10 cellular contexts compared by ENCODE assay signal in genomic region chr16:70682239-70683145, GRCh38. TPM values are rescaled to one million over a fixed set of nuclear protein-coding genes. Genes with fewer than 3 reads are reported as not detected.
DNase-seq lines count a peak whose midpoint lies in the region; ATAC-seq and TF ChIP-seq lines count a peak whose summit lies in the region.
"Had no signal": no experiment of that assay in that cellular context is flagged by ENCODE, and none has a peak within 500 bp of the region (broad histone marks: within the 10 kb centered on the region; RNA-seq: fewer than 3 reads in every experiment).

No MANE protein-coding gene starts in this region.

- no peak for TF ChIP-seq POLR2A in Peyer's patch (IDR thresholded peaks at IDR 0.05)
- no peak for TF ChIP-seq POLR2A in transverse colon (IDR thresholded peaks at IDR 0.05)

- intact Hi-C loops in transverse colon (cut with DNase I; ENCODE audit: low total_unique reads) = loop anchor here (5.0 kb wide), 1 partner anchor 75 kb away; no protein-coding TSS in a partner anchor

- H3K9me3 ChIP-seq in Peyer's patch (no peaks in the 10 kb centered on the region), endodermal cell (ENCODE audit: control insufficient read depth, low read length) (no peaks in the 10 kb centered on the region), transverse colon (no peaks in the 10 kb centered on the region)

- in situ Hi-C loops in transverse colon (cut with MboI; ENCODE audit: low pct_ligation_motif_present in 1 of 4, low pct_unique_long_range_greater_than_20kb in 1 of 4, low sequenced_read_pairs in 3 of 4) = loop anchor here in 1 of 4 donors (10.0 kb wide), 1 partner anchor 82 kb away; no protein-coding TSS in a partner anchor

- no peaks in the 10 kb centered on the region for H3K9me3 Mint-ChIP-seq in endodermal cell
- no peaks in the 10 kb centered on the region for H3K9me3 Mint-ChIP-seq in naive thymus-derived CD8-positive, alpha-beta T cell
- H3K9me3 Mint-ChIP-seq in activated CD4-positive, alpha-beta memory T cell treated with anti-CD3 and anti-CD28 coated beads, Interleukin-2, amount 10 ng/mL, durations not matched to agents 7 days and 5 days = no peaks in the 10 kb centered on the region
- H3K9me3 Mint-ChIP-seq: activated T-helper 2 cell treated with anti-CD3 and anti-CD28 coated beads, Interferon-gamma antibody, Interleukin-2, Interleukin-4, amounts not matched to agents 10 μg/mL and 5 μg/mL and 100 μg/mL, durations not matched to agents 14 hours and 24 hours and 36 hours had no signal

- H3K27ac ChIP-seq in Peyer's patch = peak overlapping the region in 3 of 4 donors; percentile 35 to 79 (median 53)
- no peak overlapping the region for H3K27ac ChIP-seq in endodermal cell (ENCODE audit: low read depth, low read length)
- peak overlapping the region; percentile 80 to 91 (median 89) for H3K27ac ChIP-seq in transverse colon

- DNase-seq in Peyer's patch (no peak), endodermal cell (peak; percentile 76), transverse colon (no peak), omental fat pad (ENCODE audit: low spot score) (no peak), NCI-H1105 (lab: John Stamatoyannopoulos, UW) (no peak)
- DNase-seq in naive thymus-derived CD8-positive, alpha-beta T cell = peak in 1 of 10 donors; percentile 2
- no peak for DNase-seq in activated CD4-positive, alpha-beta memory T cell treated with anti-CD3 and anti-CD28 coated beads, Interleukin-2, amount 10 ng/mL, durations not matched to agents 7 days and 5 days
- DNase-seq: kidney glomerular epithelial cell, MM.1S had no signal

- 86 to 88% methylated on average over 6 to 13 of the region's 14 CpGs for WGBS in endodermal cell (ENCODE audit: insufficient coverage in 1 of 2, insufficient read length in 1 of 2), 2 experiments
- 50 to 65% methylated on average over 1 to 14 of the region's 14 CpGs for WGBS in transverse colon (ENCODE audit: low coverage in 1 of 2), 2 donors

- TF ChIP-seq CTCF in Peyer's patch (IDR thresholded peaks at IDR 0.05) (no peak), endodermal cell (conservative IDR thresholded peaks at IDR 0.05) (peak; percentile 46), transverse colon (IDR thresholded peaks at IDR 0.05) (no peak), omental fat pad (IDR thresholded peaks at IDR 0.05) (no peak)

- POLR2A ChIA-PET in naive thymus-derived CD8-positive, alpha-beta T cell (lab: Charles Lee) = interaction anchor here (0.7 to 2.3 kb wide), 4 partner anchors 55 to 302 kb away, joined by 3 to 9 read pairs (median 4); no protein-coding TSS in a partner anchor
- POLR2A ChIA-PET in activated CD4-positive, alpha-beta memory T cell treated with anti-CD3 and anti-CD28 coated beads, Interleukin-2, amount 10 ng/mL, durations not matched to agents 7 days and 5 days (lab: Charles Lee) = interaction anchor here (0.7 to 1.1 kb wide), 2 partner anchors 55 to 87 kb away, joined by 3 read pairs; no protein-coding TSS in a partner anchor

- H3K36me3 Mint-ChIP-seq in endodermal cell (ENCODE audit: low read depth) = peaks cover 4% of the 10 kb centered on the region
- peaks cover 0 to 4% (median 0%) of the 10 kb centered on the region in 3 donors for H3K36me3 Mint-ChIP-seq in naive thymus-derived CD8-positive, alpha-beta T cell
- H3K36me3 Mint-ChIP-seq in activated CD4-positive, alpha-beta memory T cell treated with anti-CD3 and anti-CD28 coated beads, Interleukin-2, amount 10 ng/mL, durations not matched to agents 7 days and 5 days (ENCODE audit: low read depth) = no peaks in the 10 kb centered on the region

- H3K4me3 ChIP-seq in Peyer's patch (peak overlapping the region in 2 of 4 donors; percentile 3 to 58), endodermal cell (ENCODE audit: low read length) (no peak overlapping the region), transverse colon (no peak overlapping the region)

- H3K36me3 ChIP-seq in Peyer's patch = peaks cover 0 to 22% (median 0%) of the 10 kb centered on the region in 3 donors
- peaks cover 14% of the 10 kb centered on the region for H3K36me3 ChIP-seq in endodermal cell (ENCODE audit: control insufficient read depth, insufficient read depth, low read length)
- H3K36me3 ChIP-seq in transverse colon = no peaks in the 10 kb centered on the region

- no peak for ATAC-seq in naive thymus-derived CD8-positive, alpha-beta T cell
- ATAC-seq in omental fat pad (ENCODE audit: low FRiP score) = no peak

- no peaks in the 10 kb centered on the region for H3K4me1 Mint-ChIP-seq in endodermal cell
- H3K4me1 Mint-ChIP-seq in naive thymus-derived CD8-positive, alpha-beta T cell = peaks cover 10 to 33% (median 19%) of the 10 kb centered on the region in 4 donors
- H3K4me1 Mint-ChIP-seq in activated CD4-positive, alpha-beta memory T cell treated with anti-CD3 and anti-CD28 coated beads, Interleukin-2, amount 10 ng/mL, durations not matched to agents 7 days and 5 days = peaks cover 9% of the 10 kb centered on the region

- TF ChIP-seq EP300 in transverse colon (IDR thresholded peaks at IDR 0.05; ENCODE audit: low read depth) = no peak

- H3K4me3 Mint-ChIP-seq in endodermal cell = no peak overlapping the region
- peak overlapping the region in 5 of 10 donors; percentile 7 to 79 (median 22) for H3K4me3 Mint-ChIP-seq in naive thymus-derived CD8-positive, alpha-beta T cell
- no peak overlapping the region for H3K4me3 Mint-ChIP-seq in activated CD4-positive, alpha-beta memory T cell treated with anti-CD3 and anti-CD28 coated beads, Interleukin-2, amount 10 ng/mL, durations not matched to agents 7 days and 5 days

- CTCF ChIA-PET in activated CD4-positive, alpha-beta memory T cell treated with anti-CD3 and anti-CD28 coated beads, Interleukin-2, amount 10 ng/mL, durations not matched to agents 7 days and 5 days (lab: Charles Lee) = no interaction called here

- no peak overlapping the region for H3K9ac ChIP-seq in endodermal cell (ENCODE audit: extremely low read depth, low read length, poor library complexity, severe bottlenecking)

- H3K4me1 ChIP-seq in Peyer's patch = peaks cover 0 to 56% (median 8%) of the 10 kb centered on the region in 4 donors
- H3K4me1 ChIP-seq in endodermal cell (ENCODE audit: control insufficient read depth, insufficient read depth, low read length) = peaks cover 4% of the 10 kb centered on the region
- H3K4me1 ChIP-seq in transverse colon = peaks cover 34 to 68% (median 55%) of the 10 kb centered on the region in 4 donors

- peak overlapping the region; percentile 19 for H3K27ac Mint-ChIP-seq in endodermal cell
- H3K27ac Mint-ChIP-seq in naive thymus-derived CD8-positive, alpha-beta T cell = peak overlapping the region in 6 of 10 donors; percentile 22 to 52 (median 38)
- no peak overlapping the region for H3K27ac Mint-ChIP-seq in activated CD4-positive, alpha-beta memory T cell treated with anti-CD3 and anti-CD28 coated beads, Interleukin-2, amount 10 ng/mL, durations not matched to agents 7 days and 5 days
- H3K27ac Mint-ChIP-seq: activated T-helper 2 cell treated with anti-CD3 and anti-CD28 coated beads, Interferon-gamma antibody, Interleukin-2, Interleukin-4, amounts not matched to agents 10 μg/mL and 5 μg/mL and 100 μg/mL, durations not matched to agents 14 hours and 24 hours and 36 hours had no signal

- H3K27me3 ChIP-seq in Peyer's patch = no peaks in the 10 kb centered on the region
- H3K27me3 ChIP-seq in endodermal cell (ENCODE audit: control insufficient read depth, insufficient read depth, low read length, poor library complexity, severe bottlenecking) = no peaks in the 10 kb centered on the region
- peaks cover 6% of the 10 kb centered on the region for H3K27me3 ChIP-seq in transverse colon

- peaks cover 1% of the 10 kb centered on the region for H3K27me3 Mint-ChIP-seq in endodermal cell (ENCODE audit: insufficient read depth)
- peaks cover 0 to 5% (median 0%) of the 10 kb centered on the region in 5 donors for H3K27me3 Mint-ChIP-seq in naive thymus-derived CD8-positive, alpha-beta T cell
- peaks cover 14% of the 10 kb centered on the region for H3K27me3 Mint-ChIP-seq in activated CD4-positive, alpha-beta memory T cell treated with anti-CD3 and anti-CD28 coated beads, Interleukin-2, amount 10 ng/mL, durations not matched to agents 7 days and 5 days

RNA-seq across cellular contexts. Expression of gene MTSS2, which starts 3.4 kb away (rescaled TPM):
- total RNA-seq in Peyer's patch (100 to 1,000 TPM in 1 of 4 donors, 10 to 100 TPM in 3; 12.1 to 115 (median 30.4) TPM), endodermal cell (10 to 100 TPM; 23.4 to 24.0 TPM), transverse colon (100 to 1,000 TPM in 1 of 4 donors, 10 to 100 TPM in 3; 13.9 to 149 (median 33.8) TPM), omental fat pad (10 to 100 TPM; 19.3 to 70.1 (median 32.4) TPM)
- polyA plus RNA-seq in endodermal cell (2013, experiment 1 of 2) = 86.6 TPM
- polyA plus RNA-seq in endodermal cell (2013, experiment 2 of 2) = 67.0 TPM
- 10 to 100 TPM; 23.3 to 26.8 TPM for total RNA-seq in naive thymus-derived CD8-positive, alpha-beta T cell
- polyA plus RNA-seq in naive thymus-derived CD8-positive, alpha-beta T cell = under 1 TPM in 1 of 3 donors, not detected in 2; 0.28 TPM
- 1 to 10 TPM; 3.3 TPM for total RNA-seq in activated CD4-positive, alpha-beta memory T cell treated with anti-CD3 and anti-CD28 coated beads, Interleukin-2, amount 10 ng/mL, durations not matched to agents 7 days and 5 days

RNA-seq across cellular contexts. Expression of gene IL34, which starts 36.1 kb away (rescaled TPM):
- total RNA-seq in Peyer's patch = 10 to 100 TPM in 1 of 4 donors, 1 to 10 TPM in 3; 1.6 to 23.1 (median 2.6) TPM
- 1 to 10 TPM; 3.0 to 5.6 TPM for total RNA-seq in endodermal cell
- 1.3 TPM for polyA plus RNA-seq in endodermal cell (2013, experiment 1 of 2)
- polyA plus RNA-seq in endodermal cell (2013, experiment 2 of 2) = 0.21 TPM
- total RNA-seq in naive thymus-derived CD8-positive, alpha-beta T cell = under 1 TPM in 1 of 2 experiments, not detected in 1; 0.36 TPM
- not detected for polyA plus RNA-seq in naive thymus-derived CD8-positive, alpha-beta T cell
- 1 to 10 TPM in 2 of 4 donors, not detected in 2; 1.1 to 1.4 TPM for total RNA-seq in transverse colon
- 1 to 10 TPM in 3 of 4 donors, under 1 TPM in 1; 0.38 to 1.3 (median 1.2) TPM for total RNA-seq in omental fat pad
- not detected for total RNA-seq in activated CD4-positive, alpha-beta memory T cell treated with anti-CD3 and anti-CD28 coated beads, Interleukin-2, amount 10 ng/mL, durations not matched to agents 7 days and 5 days
- total RNA-seq: activated T-helper 2 cell treated with anti-CD3 and anti-CD28 coated beads, Interferon-gamma antibody, Interleukin-2, Interleukin-4, amounts not matched to agents 10 μg/mL and 5 μg/mL and 100 μg/mL, durations not matched to agents 14 hours and 24 hours and 36 hours had no signal
